In the genomic region with DNA sequence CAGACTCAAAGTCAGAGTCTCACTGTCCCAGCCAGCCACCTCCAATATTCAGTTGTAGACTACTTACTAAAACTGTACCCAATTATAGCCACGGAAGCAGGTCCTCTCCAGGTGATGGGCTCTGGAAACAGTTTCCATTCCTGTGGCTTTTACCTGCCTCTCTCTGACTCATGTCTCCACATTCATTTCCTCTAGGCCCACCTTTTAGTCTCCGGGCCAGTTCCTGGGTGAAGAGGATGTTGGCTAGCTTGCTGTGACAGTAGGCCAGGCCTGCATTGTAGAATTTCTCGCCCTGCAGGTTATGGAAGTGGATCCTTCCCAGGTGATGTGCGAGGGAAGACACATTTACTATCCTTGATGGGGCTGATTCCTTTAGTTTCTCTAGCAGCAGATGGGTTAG, we compare ENCODE assay signal across 1 cellular context.
TF ChIP-seq lines count a peak whose summit lies in the region.

No MANE protein-coding gene starts in this region.

TF ChIP-seq in HepG2, 621 proteins besides CTCF, POLR2A, EP300 and RAD21:
- TF ChIP-seq SOX5 (CRISPR knock-in tag; IDR thresholded peaks at IDR 0.05; ENCODE audit: borderline replicate concordance), result no peak
- TF ChIP-seq, protein P1, sequence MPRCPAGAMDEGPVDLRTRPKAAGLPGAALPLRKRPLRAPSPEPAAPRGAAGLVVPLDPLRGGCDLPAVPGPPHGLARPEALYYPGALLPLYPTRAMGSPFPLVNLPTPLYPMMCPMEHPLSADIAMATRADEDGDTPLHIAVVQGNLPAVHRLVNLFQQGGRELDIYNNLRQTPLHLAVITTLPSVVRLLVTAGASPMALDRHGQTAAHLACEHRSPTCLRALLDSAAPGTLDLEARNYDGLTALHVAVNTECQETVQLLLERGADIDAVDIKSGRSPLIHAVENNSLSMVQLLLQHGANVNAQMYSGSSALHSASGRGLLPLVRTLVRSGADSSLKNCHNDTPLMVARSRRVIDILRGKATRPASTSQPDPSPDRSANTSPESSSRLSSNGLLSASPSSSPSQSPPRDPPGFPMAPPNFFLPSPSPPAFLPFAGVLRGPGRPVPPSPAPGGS (CRISPR knock-in tag; IDR thresholded peaks at IDR 0.05), result no peak
- no peak for TF ChIP-seq SIX4 (CRISPR knock-in tag; IDR thresholded peaks at IDR 0.05)
- TF ChIP-seq TP53 (CRISPR knock-in tag; conservative IDR thresholded peaks at IDR 0.05), result no peak
- no peak for TF ChIP-seq DMAP1 (CRISPR knock-in tag; IDR thresholded peaks at IDR 0.05)
- TF ChIP-seq ZNF720 (CRISPR knock-in tag; IDR thresholded peaks at IDR 0.05), result no peak
- TF ChIP-seq ZNF644 (CRISPR knock-in tag; IDR thresholded peaks at IDR 0.05; ENCODE audit: low read depth), result no peak
- TF ChIP-seq CEBPB (IDR thresholded peaks at IDR 0.05; ENCODE audit: borderline replicate concordance, low read depth, low read length), result no peak
- TF ChIP-seq, protein P2, sequence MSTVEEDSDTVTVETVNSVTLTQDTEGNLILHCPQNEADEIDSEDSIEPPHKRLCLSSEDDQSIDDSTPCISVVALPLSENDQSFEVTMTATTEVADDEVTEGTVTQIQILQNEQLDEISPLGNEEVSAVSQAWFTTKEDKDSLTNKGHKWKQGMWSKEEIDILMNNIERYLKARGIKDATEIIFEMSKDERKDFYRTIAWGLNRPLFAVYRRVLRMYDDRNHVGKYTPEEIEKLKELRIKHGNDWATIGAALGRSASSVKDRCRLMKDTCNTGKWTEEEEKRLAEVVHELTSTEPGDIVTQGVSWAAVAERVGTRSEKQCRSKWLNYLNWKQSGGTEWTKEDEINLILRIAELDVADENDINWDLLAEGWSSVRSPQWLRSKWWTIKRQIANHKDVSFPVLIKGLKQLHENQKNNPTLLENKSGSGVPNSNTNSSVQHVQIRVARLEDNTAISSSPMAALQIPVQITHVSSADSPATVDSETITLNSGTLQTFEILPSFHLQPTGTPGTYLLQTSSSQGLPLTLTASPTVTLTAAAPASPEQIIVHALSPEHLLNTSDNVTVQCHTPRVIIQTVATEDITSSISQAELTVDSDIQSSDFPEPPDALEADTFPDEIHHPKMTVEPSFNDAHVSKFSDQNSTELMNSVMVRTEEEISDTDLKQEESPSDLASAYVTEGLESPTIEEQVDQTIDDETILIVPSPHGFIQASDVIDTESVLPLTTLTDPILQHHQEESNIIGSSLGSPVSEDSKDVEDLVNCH (CRISPR knock-in tag; IDR thresholded peaks at IDR 0.05), result no peak
- TF ChIP-seq, protein P3, sequence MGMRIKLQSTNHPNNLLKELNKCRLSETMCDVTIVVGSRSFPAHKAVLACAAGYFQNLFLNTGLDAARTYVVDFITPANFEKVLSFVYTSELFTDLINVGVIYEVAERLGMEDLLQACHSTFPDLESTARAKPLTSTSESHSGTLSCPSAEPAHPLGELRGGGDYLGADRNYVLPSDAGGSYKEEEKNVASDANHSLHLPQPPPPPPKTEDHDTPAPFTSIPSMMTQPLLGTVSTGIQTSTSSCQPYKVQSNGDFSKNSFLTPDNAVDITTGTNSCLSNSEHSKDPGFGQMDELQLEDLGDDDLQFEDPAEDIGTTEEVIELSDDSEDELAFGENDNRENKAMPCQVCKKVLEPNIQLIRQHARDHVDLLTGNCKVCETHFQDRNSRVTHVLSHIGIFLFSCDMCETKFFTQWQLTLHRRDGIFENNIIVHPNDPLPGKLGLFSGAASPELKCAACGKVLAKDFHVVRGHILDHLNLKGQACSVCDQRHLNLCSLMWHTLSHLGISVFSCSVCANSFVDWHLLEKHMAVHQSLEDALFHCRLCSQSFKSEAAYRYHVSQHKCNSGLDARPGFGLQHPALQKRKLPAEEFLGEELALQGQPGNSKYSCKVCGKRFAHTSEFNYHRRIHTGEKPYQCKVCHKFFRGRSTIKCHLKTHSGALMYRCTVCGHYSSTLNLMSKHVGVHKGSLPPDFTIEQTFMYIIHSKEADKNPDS (CRISPR knock-in tag; IDR thresholded peaks at IDR 0.05), result no peak
- TF ChIP-seq MEIS1 (CRISPR knock-in tag; IDR thresholded peaks at IDR 0.05; ENCODE audit: borderline replicate concordance), result no peak
- no peak for TF ChIP-seq SRY (CRISPR knock-in tag; IDR thresholded peaks at IDR 0.05)
- TF ChIP-seq CBX5 (CRISPR knock-in tag; IDR thresholded peaks at IDR 0.05; ENCODE audit: borderline replicate concordance), result no peak
- TF ChIP-seq ZFP36L1 (CRISPR knock-in tag; IDR thresholded peaks at IDR 0.05), result no peak
- TF ChIP-seq ZNF746 (CRISPR knock-in tag; IDR thresholded peaks at IDR 0.05), result no peak
- TF ChIP-seq, protein P4, sequence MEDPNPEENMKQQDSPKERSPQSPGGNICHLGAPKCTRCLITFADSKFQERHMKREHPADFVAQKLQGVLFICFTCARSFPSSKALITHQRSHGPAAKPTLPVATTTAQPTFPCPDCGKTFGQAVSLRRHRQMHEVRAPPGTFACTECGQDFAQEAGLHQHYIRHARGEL (CRISPR knock-in tag; IDR thresholded peaks at IDR 0.05), result no peak
- TF ChIP-seq ZNF660 (CRISPR knock-in tag; IDR thresholded peaks at IDR 0.05; ENCODE audit: borderline replicate concordance, low read depth), result no peak
- no peak for TF ChIP-seq KAT8 (CRISPR knock-in tag; IDR thresholded peaks at IDR 0.05)
